In genomic region chr7:45570797-45571196, GRCh38 we compare ENCODE assay signal across 18 cellular contexts. TPM values are rescaled to one million over a fixed set of nuclear protein-coding genes. Genes with fewer than 3 reads are reported as not detected.
"Had no signal": no experiment of that assay in that cellular context is flagged by ENCODE, and none has a peak within 500 bp of the region (broad histone marks: within the 10 kb centered on the region; RNA-seq: fewer than 3 reads in every experiment).

No MANE protein-coding gene starts in this region.

- H3K27ac ChIP-seq: colonic mucosa, heart left ventricle, neutrophil, skin epidermis, thoracic aorta, transverse colon had no signal

- H3K4me3 ChIP-seq: colonic mucosa, heart left ventricle, mucosa of descending colon, skin epidermis, thoracic aorta, transverse colon had no signal

- H3K4me1 ChIP-seq: colonic mucosa had no signal

- H3K36me3 ChIP-seq: colonic mucosa, heart left ventricle, neutrophil, thoracic aorta, transverse colon had no signal

- DNase-seq: colonic mucosa; effector CD8-positive, alpha-beta T cell; heart left ventricle; hypothalamus; mucosa of descending colon; naive thymus-derived CD8-positive, alpha-beta T cell; posterior cingulate gyrus; stimulated activated CD4-positive, alpha-beta T cell treated with anti-CD3 and anti-CD28 coated beads, Interleukin-2, amount 100 ng/mL, for 24 hours; stimulated activated CD4-positive, alpha-beta T cell treated with anti-CD3 and anti-CD28 coated beads, Interleukin-4, amount 100 ng/mL, for 4 hours; stimulated activated naive B cell treated with anti-CD40 and anti-IgM and Interleukin-4, amounts not matched to agents 10 μg/mL and 1 μg/mL and 100 μg/mL, for 72 hours; stimulated activated naive CD8-positive, alpha-beta T cell treated with anti-CD3 and anti-CD28 coated beads, Interleukin-15, amount 100 ng/mL, for 72 hours; transverse colon had no signal

- ATAC-seq: esophagus mucosa; heart left ventricle; left lobe of liver; mucosa of descending colon; naive thymus-derived CD8-positive, alpha-beta T cell; sciatic nerve; stimulated activated naive B cell treated with anti-CD40 and anti-IgM and Interleukin-4, amounts not matched to agents 10 μg/mL and 1 μg/mL and 100 μg/mL, for 72 hours; stimulated activated naive CD8-positive, alpha-beta T cell treated with anti-CD3 and anti-CD28 coated beads, Interleukin-15, amount 100 ng/mL, for 72 hours had no signal

- H3K9me3 ChIP-seq: colonic mucosa, heart left ventricle, mucosa of descending colon, neutrophil, thoracic aorta, transverse colon had no signal

RNA-seq across cellular contexts. Expression of gene ADCY1, which starts 3.4 kb away (rescaled TPM):
- total RNA-seq: naive thymus-derived CD8-positive, alpha-beta T cell had no signal
